In genomic region chr19:55635334-55635717, GRCh38 we compare ENCODE assay signal across 6 cellular contexts. TPM values are rescaled to one million over a fixed set of nuclear protein-coding genes. Genes with fewer than 3 reads are reported as not detected.
DNase-seq lines count a peak whose midpoint lies in the region; ATAC-seq and TF ChIP-seq lines count a peak whose summit lies in the region.

No MANE protein-coding gene starts in this region.

- H3K4me3 ChIP-seq in HUES48 (ENCODE audit: low read depth, low read length): peak overlapping the region; percentile 88

- H3K9me3 ChIP-seq in HUES48 (ENCODE audit: control insufficient read depth, insufficient read depth, low read length): no peaks in the 10 kb centered on the region

- DNase-seq in caudate nucleus (lab: John Stamatoyannopoulos, UW) (no peak), omental fat pad (ENCODE audit: low spot score) (no peak), mucosa of gallbladder (ENCODE audit: low spot score) (no peak), cortex of kidney (lab: John Stamatoyannopoulos, UW) (no peak)
- no peak for DNase-seq in stimulated activated CD4-positive, alpha-beta T cell treated with anti-CD3 and anti-CD28 coated beads, Interleukin-4, amount 100 ng/mL, for 1 hour

- H3K4me1 ChIP-seq in HUES48 (ENCODE audit: control insufficient read depth, insufficient read depth, low read length): peaks cover 8% of the 10 kb centered on the region

- ATAC-seq in omental fat pad (ENCODE audit: low FRiP score): peak; percentile 5

- H3K27me3 ChIP-seq in HUES48 (ENCODE audit: control insufficient read depth, insufficient read depth, low read length): no peaks in the 10 kb centered on the region

- peak overlapping the region; percentile 91 for H3K9ac ChIP-seq in HUES48 (ENCODE audit: low read depth, low read length)

- no peaks in the 10 kb centered on the region for H3K36me3 ChIP-seq in HUES48 (ENCODE audit: control insufficient read depth, insufficient read depth, low read length)

- no peak for TF ChIP-seq CTCF in omental fat pad (IDR thresholded peaks at IDR 0.05)

- H3K27ac ChIP-seq in HUES48 (ENCODE audit: low read depth, low read length) (peak overlapping the region; percentile 63), caudate nucleus (ENCODE audit: low read depth, low read length) (peak overlapping the region; percentile 85)

RNA-seq across cellular contexts. Expression of gene ZNF580, which starts 5.5 kb away (rescaled TPM):
- 10 to 100 TPM; 11.4 to 20.5 (median 13.8) TPM for total RNA-seq in omental fat pad
- total RNA-seq in mucosa of gallbladder: 47.3 TPM

RNA-seq across cellular contexts. Expression of gene ZNF581, which starts 8.1 kb away (rescaled TPM):
- total RNA-seq in omental fat pad: 10 to 100 TPM in 3 of 4 donors, 1 to 10 TPM in 1; 9.9 to 15.0 (median 11.9) TPM
- 22.2 TPM for total RNA-seq in mucosa of gallbladder

RNA-seq across cellular contexts. Expression of gene ZNF784, which starts 11.0 kb away (rescaled TPM):
- total RNA-seq in omental fat pad (1 to 10 TPM; 2.5 to 3.8 (median 3.2) TPM), mucosa of gallbladder (13.0 TPM)

RNA-seq across cellular contexts. Expression of gene CCDC106, which starts 12.7 kb away (rescaled TPM):
- total RNA-seq in omental fat pad: 10 to 100 TPM in 3 of 4 donors, 1 to 10 TPM in 1; 9.8 to 15.2 (median 11.0) TPM
- 18.4 TPM for total RNA-seq in mucosa of gallbladder

RNA-seq across cellular contexts. Expression of gene U2AF2, which starts 19.5 kb away (rescaled TPM):
- total RNA-seq in omental fat pad: 100 to 1,000 TPM in 2 of 4 donors, 10 to 100 TPM in 2; 55.2 to 132 (median 86.1) TPM
- 202 TPM for total RNA-seq in mucosa of gallbladder
